25 cellular contexts compared by ENCODE assay signal in the genomic region with DNA sequence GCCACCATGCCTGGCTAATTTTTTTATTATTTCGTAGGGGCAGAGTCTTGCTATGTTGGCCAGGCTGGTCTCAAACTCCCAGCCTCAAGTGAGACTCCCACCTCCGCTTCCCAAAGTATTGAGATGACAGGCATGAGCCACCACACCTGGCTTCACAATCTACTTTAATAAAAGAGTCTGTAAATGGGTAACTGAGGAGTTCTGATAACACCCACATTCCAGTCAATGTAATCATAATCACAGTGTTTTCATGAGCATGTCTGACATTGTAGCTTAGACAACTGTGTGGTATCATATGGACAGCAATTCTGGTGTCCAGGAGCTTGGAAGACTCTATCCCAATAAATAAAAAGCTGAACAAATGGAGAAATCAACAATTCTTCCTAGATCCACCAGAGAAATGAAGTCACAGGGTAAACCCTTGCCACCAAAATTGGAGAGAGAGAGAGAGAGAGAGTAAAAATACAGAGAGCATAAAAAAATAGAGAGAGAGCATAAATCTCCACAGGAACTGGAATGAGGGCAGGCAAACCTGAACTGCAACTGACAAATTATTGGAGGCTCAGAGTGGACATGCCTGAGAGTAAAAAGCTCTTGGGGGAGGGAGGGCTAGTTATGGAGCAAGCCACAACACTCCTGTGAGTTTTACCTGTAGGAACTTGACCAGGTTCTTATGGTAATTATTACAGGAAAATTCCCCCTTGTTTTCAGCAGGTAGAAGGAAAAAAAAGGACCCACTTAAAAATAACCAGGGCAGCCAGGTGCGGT. TPM values are rescaled to one million over a fixed set of nuclear protein-coding genes. Genes with fewer than 3 reads are reported as not detected.
DNase-seq lines count a peak whose midpoint lies in the region; ATAC-seq, FAIRE-seq and TF ChIP-seq lines count a peak whose summit lies in the region.
"Had no signal": no experiment of that assay in that cellular context is flagged by ENCODE, and none has a peak within 500 bp of the region (broad histone marks: within the 10 kb centered on the region; RNA-seq: fewer than 3 reads in every experiment).

No MANE protein-coding gene starts in this region.

- H3K9me3 ChIP-seq in HEK293 (ENCODE audit: control insufficient read depth, insufficient read depth, low read depth, low read length): no peaks in the 10 kb centered on the region
- no peaks in the 10 kb centered on the region for H3K9me3 ChIP-seq in RWPE2 (ENCODE audit: severe bottlenecking)
- H3K9me3 ChIP-seq in keratinocyte (ENCODE audit: control insufficient read depth, low read depth, low read length): no peaks in the 10 kb centered on the region
- H3K9me3 ChIP-seq: adrenal gland, breast epithelium, HAP-1, heart right ventricle had no signal

- no peaks in the 10 kb centered on the region for H3K4me1 ChIP-seq in HEK293 (ENCODE audit: control insufficient read depth, insufficient read depth, low read length)
- H3K4me1 ChIP-seq in RWPE2 (ENCODE audit: insufficient read depth, poor library complexity, severe bottlenecking): peaks cover 5% of the 10 kb centered on the region
- H3K4me1 ChIP-seq in keratinocyte (ENCODE audit: control insufficient read depth, extremely low read depth, insufficient read depth, low read length): peaks cover 13% of the 10 kb centered on the region
- H3K4me1 ChIP-seq: adrenal gland, breast epithelium, HAP-1, heart right ventricle had no signal

- H3K36me3 ChIP-seq in HEK293 (ENCODE audit: control insufficient read depth in 2 of 2, insufficient read depth in 1 of 2, low read length in 2 of 2) (no peaks in the 10 kb centered on the region), RWPE2 (ENCODE audit: low read depth) (no peaks in the 10 kb centered on the region), keratinocyte (ENCODE audit: control insufficient read depth in 2 of 2, extremely low read depth in 1 of 2, insufficient read depth in 2 of 2, low read length in 2 of 2) (no peaks in the 10 kb centered on the region)
- H3K36me3 ChIP-seq: adrenal gland, breast epithelium, HAP-1, heart right ventricle had no signal

- DNase-seq in RWPE2 (ENCODE audit: low spot score): no peak
- DNase-seq in keratinocyte (ENCODE audit: low read depth, low spot score): no peak
- peak; percentile 76 for DNase-seq in renal cortical epithelial cell (ENCODE audit: low read depth)
- DNase-seq in NCI-H2196 (lab: John Stamatoyannopoulos, UW; ENCODE audit: unreplicated experiment): no peak
- DNase-seq in medulla oblongata (ENCODE audit: extremely low spot score): no peak
- no peak for DNase-seq in D341Med (ENCODE audit: low spot score)
- DNase-seq: activated CD4-positive, alpha-beta memory T cell treated with anti-CD3 and anti-CD28 coated beads for 36 hours; activated CD4-positive, CD25-positive, alpha-beta regulatory T cell; activated gamma-delta T cell; adrenal gland; heart right ventricle; naive B cell; NCI-H1048; NCI-H187 treated with DMSO at 0.1 percent for 48 hours; NCI-H774; right cardiac atrium; SHP77; stimulated activated CD4-positive, alpha-beta T cell treated with anti-CD3 and anti-CD28 coated beads, Interleukin-15, amount 100 ng/mL, for 24 hours; T1000 had no signal

- dilution Hi-C loops in keratinocyte (cut with MboI; ENCODE audit: extremely low pct_ligation_motif_present, low sequenced_read_pairs): no loop called here

- peak; percentile 77 for ATAC-seq in RWPE2 (ENCODE audit: low read depth)
- ATAC-seq in HG03175 (IDR thresholded peaks at IDR 0.05; ENCODE audit: unreplicated experiment): no peak
- ATAC-seq: heart right ventricle, right cardiac atrium had no signal

- no peak overlapping the region for H3K4me3 ChIP-seq in HEK293 (ENCODE audit: low read depth, low read length)
- no peak overlapping the region for H3K4me3 ChIP-seq in RWPE2 (ENCODE audit: severe bottlenecking)
- peak overlapping the region in 2 of 3 experiments; percentile 33 to 61 for H3K4me3 ChIP-seq in keratinocyte (ENCODE audit: control insufficient read depth in 2 of 3, extremely low read depth in 1 of 3, insufficient read depth in 2 of 3, low read depth in 1 of 3, low read length in 3 of 3)
- H3K4me3 ChIP-seq: adrenal gland, breast epithelium, HAP-1, heart right ventricle had no signal

- no peaks in the 10 kb centered on the region for H3K79me2 ChIP-seq in keratinocyte (ENCODE audit: control insufficient read depth, insufficient read depth, low read length)

- POLR2A ChIA-PET in HEK293 (lab: Yijun Ruan, JAX): no interaction called here

- CTCF ChIA-PET in HEK293 (lab: Yijun Ruan, JAX): no interaction called here

- peak overlapping the region; percentile 86 for H2AFZ ChIP-seq in keratinocyte (ENCODE audit: control insufficient read depth, low read length)

- peak overlapping the region; percentile 50 for H3K9ac ChIP-seq in keratinocyte (ENCODE audit: control insufficient read depth, extremely low read depth, insufficient read depth, low read length)

- no peaks in the 10 kb centered on the region for H3K9me1 ChIP-seq in keratinocyte (ENCODE audit: control insufficient read depth, extremely low read depth, insufficient read depth, low read length)

- H3K4me2 ChIP-seq in keratinocyte (ENCODE audit: control insufficient read depth, extremely low read depth, insufficient read depth, low read depth, low read length): peak overlapping the region; percentile 82

- H3K27ac ChIP-seq in HEK293 (ENCODE audit: extremely low read depth, low read depth, low read length) (no peak overlapping the region), RWPE2 (ENCODE audit: poor library complexity, severe bottlenecking) (peak overlapping the region; percentile 46), keratinocyte (ENCODE audit: control insufficient read depth, insufficient read depth, low read length) (peak overlapping the region; percentile 88)
- H3K27ac ChIP-seq: adrenal gland, breast epithelium, C4-2B, heart right ventricle had no signal

- H4K20me1 ChIP-seq in keratinocyte (ENCODE audit: control insufficient read depth, extremely low read depth, insufficient read depth, low read length): no peaks in the 10 kb centered on the region

- no peak for TF ChIP-seq CTCF in HEK293 (tag by site-specific recombination; IDR thresholded peaks at IDR 0.05)
- TF ChIP-seq CTCF in RWPE2 (IDR thresholded peaks at IDR 0.05; ENCODE audit: poor library complexity, severe bottlenecking): no peak
- TF ChIP-seq CTCF in keratinocyte (optimal IDR thresholded peaks at IDR 0.05 in 1 of 3, IDR thresholded peaks at IDR 0.05 in 1 of 3, conservative IDR thresholded peaks at IDR 0.05 in 1 of 3; ENCODE audit: extremely low read depth in 1 of 3, insufficient read depth in 2 of 3, low read length in 3 of 3): no peak

- H3K27me3 ChIP-seq in RWPE2 (ENCODE audit: insufficient read depth, poor library complexity, severe bottlenecking) (no peaks in the 10 kb centered on the region), keratinocyte (ENCODE audit: control insufficient read depth, extremely low read depth, insufficient read depth, low read length) (no peaks in the 10 kb centered on the region)
- H3K27me3 ChIP-seq: adrenal gland, breast epithelium, heart right ventricle had no signal

- FAIRE-seq in keratinocyte (lab: Jason Lieb, UNC): peak; percentile 87
- FAIRE-seq: urothelium cell line had no signal

TF ChIP-seq in HEK293, 187 proteins besides CTCF, POLR2A, EP300 and RAD21:
- TF ChIP-seq ZNF549 (tag by site-specific recombination; IDR thresholded peaks at IDR 0.05): no peak
- TF ChIP-seq ZNF596 (tag by site-specific recombination; IDR thresholded peaks at IDR 0.05): peak; percentile 23; the same call in 1 of the 2 replicates
TF ChIP-seq in HEK293: peak in this region for 1.

RNA-seq across cellular contexts. Expression of gene NBEAL1, which starts 12.4 kb away (rescaled TPM):
- 9.4 to 15.4 TPM (median 14.7 TPM) in 3 replicates for polyA plus RNA-seq in keratinocyte
- polyA plus RNA-seq in keratinocyte (2011; ENCODE audit: low read depth): 6.2 TPM
- 5.3 and 8.2 TPM in 2 replicates for polyA plus RNA-seq in keratinocyte (2011; cell fraction: cytosol; rRNA removed)
- polyA plus RNA-seq in keratinocyte (2011; cell fraction: nucleus; rRNA removed): 17.5 and 19.5 TPM in 2 replicates
- polyA plus RNA-seq in keratinocyte (2012; ENCODE audit: low replicate concordance): 6.5 and 11.0 TPM in 2 replicates
- 9.4 to 76.0 TPM (median 55.7 TPM) in 3 replicates for polyA minus RNA-seq in keratinocyte
- polyA minus RNA-seq in keratinocyte (2011; cell fraction: cytosol; rRNA and poly(A)+ RNA removed): 15.2 TPM
- 82.3 and 156 TPM in 2 replicates for polyA minus RNA-seq in keratinocyte (2011; cell fraction: nucleus; rRNA and poly(A)+ RNA removed)
- total RNA-seq in renal cortical epithelial cell: 55.0 and 108 TPM in 2 replicates

Comparison
In these comparisons a context has a peak if more than half of its experiments do, and no peak if none do; other contexts are left out.
1. H3K4me3 ChIP-seq: peak in keratinocyte (2 of 3); none in HEK293 (single experiment) and RWPE2 (single experiment).